23 cellular contexts compared by ENCODE assay signal in the genomic region with DNA sequence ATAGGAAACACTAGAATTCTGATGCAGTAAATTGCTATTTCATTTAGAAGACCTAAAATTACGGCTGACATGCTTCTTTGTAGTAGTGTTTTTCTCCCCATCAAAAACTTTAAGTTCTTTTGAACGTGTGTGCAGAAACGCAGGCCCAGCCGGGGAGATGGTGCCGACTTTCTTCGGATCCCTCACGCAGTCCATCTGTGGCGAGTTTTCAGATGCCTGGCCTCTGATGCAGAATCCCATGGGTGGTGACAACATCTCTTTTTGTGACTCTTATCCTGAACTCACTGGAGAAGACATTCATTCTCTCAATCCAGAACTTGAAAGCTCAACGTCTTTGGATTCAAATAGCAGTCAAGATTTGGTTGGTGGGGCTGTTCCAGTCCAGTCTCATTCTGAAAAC.
DNase-seq lines count a peak whose midpoint lies in the region; ATAC-seq and TF ChIP-seq lines count a peak whose summit lies in the region.
"Had no signal": no experiment of that assay in that cellular context is flagged by ENCODE, and none has a peak within 500 bp of the region (broad histone marks: within the 10 kb centered on the region; RNA-seq: fewer than 3 reads in every experiment).

No MANE protein-coding gene starts in this region.

- no peaks in the 10 kb centered on the region for H4K20me1 ChIP-seq in GM23248 (ENCODE audit: insufficient read depth)

- H3K79me2 ChIP-seq in GM23248 (ENCODE audit: insufficient read depth), result no peaks in the 10 kb centered on the region

- no peaks in the 10 kb centered on the region for H3K36me3 ChIP-seq in GM23248 (ENCODE audit: low read depth)

- H3K27me3 Mint-ChIP-seq in glutamatergic neuron (ENCODE audit: unreplicated experiment), result no peaks in the 10 kb centered on the region
- no peaks in the 10 kb centered on the region for H3K27me3 Mint-ChIP-seq in nephron progenitor cell (ENCODE audit: low read depth, poor library complexity)

- TF ChIP-seq CTCF in glutamatergic neuron (IDR thresholded peaks at IDR 0.05; ENCODE audit: partially characterized antibody, unreplicated experiment) (no peak), nephron progenitor cell (IDR thresholded peaks at IDR 0.05) (no peak)

- H3K27ac Mint-ChIP-seq in glutamatergic neuron (ENCODE audit: unreplicated experiment), result no peak overlapping the region
- H3K27ac Mint-ChIP-seq in nephron progenitor cell, result peak overlapping the region; percentile 63
- H3K27ac Mint-ChIP-seq: CD8-positive, alpha-beta T cell had no signal

- peaks cover 16% of the 10 kb centered on the region for H3F3A ChIP-seq in GM23248 (ENCODE audit: insufficient read depth)

- H3K36me3 Mint-ChIP-seq in glutamatergic neuron (ENCODE audit: unreplicated experiment) (peaks cover 3% of the 10 kb centered on the region), nephron progenitor cell (ENCODE audit: low read depth) (peaks cover 91% of the 10 kb centered on the region)
- H3K36me3 Mint-ChIP-seq: CD8-positive, alpha-beta T cell had no signal

- no peak overlapping the region for H3K4me2 ChIP-seq in GM23248 (ENCODE audit: unreplicated experiment)
- H3K4me2 ChIP-seq: PC-9, SK-N-SH had no signal

- peaks cover 26% of the 10 kb centered on the region for H3K4me1 ChIP-seq in GM23248 (ENCODE audit: insufficient read depth)

- no peaks in the 10 kb centered on the region for H3K9me2 ChIP-seq in GM23248 (ENCODE audit: insufficient read depth)
- H3K9me2 ChIP-seq: SK-N-SH had no signal

- H3K4me3 ChIP-seq in GM23248, result no peak overlapping the region
- H3K4me3 ChIP-seq: PC-9 had no signal

- H2AFZ ChIP-seq in GM23248, result no peak overlapping the region
- H2AFZ ChIP-seq: PC-9 had no signal

- H3K4me3 Mint-ChIP-seq in glutamatergic neuron (ENCODE audit: unreplicated experiment) (peak overlapping the region; percentile 43), nephron progenitor cell (no peak overlapping the region)
- H3K4me3 Mint-ChIP-seq: CD8-positive, alpha-beta T cell had no signal

- peaks cover 2% of the 10 kb centered on the region for H3K9me3 Mint-ChIP-seq in glutamatergic neuron (ENCODE audit: unreplicated experiment)
- H3K9me3 Mint-ChIP-seq in nephron progenitor cell, result peaks cover under 1% of the 10 kb centered on the region
- H3K9me3 Mint-ChIP-seq: CD8-positive, alpha-beta T cell had no signal

- no peak for ATAC-seq in HG02970 (IDR thresholded peaks at IDR 0.05; ENCODE audit: low FRiP score, unreplicated experiment)
- ATAC-seq in HG03196 (IDR thresholded peaks at IDR 0.05; ENCODE audit: unreplicated experiment), result no peak
- no peak for ATAC-seq in GM18498 (IDR thresholded peaks at IDR 0.05; ENCODE audit: unreplicated experiment)
- ATAC-seq: CD8-positive, alpha-beta T cell had no signal

- DNase-seq in AG20443 (ENCODE audit: low spot score), result peak; percentile 78
- DNase-seq in GM23248, result peak; percentile 23
- DNase-seq in glutamatergic neuron, result no peak
- DNase-seq in nephron progenitor cell, result no peak
- DNase-seq: AML-193; C1 segment of cervical spinal cord; Calu3; CD8-positive, alpha-beta T cell; DMS153; KBM-7; MM.1S; NCI-H1092; NCI-H1436; NCI-H187 treated with DMSO at 0.1 percent for 48 hours; NCI-H226; NCI-H748 treated with DMSO at 0.1 percent for 48 hours; PC-9; RPMI8226; SIG-M5; SK-N-SH had no signal

- no peak overlapping the region for H3K27ac ChIP-seq in GM23248
- H3K27ac ChIP-seq: PC-9 had no signal

- in situ Hi-C loops in GM23248 (cut with MboI), result no loop called here

- WGBS in GM23248 (ENCODE audit: low coverage in 1 of 2, low lambda C conversion rate in 2 of 2, missing lambda C conversion rate in 2 of 2), 2 experiments, result 77 to 81% methylated on average over 9 of the region's 9 CpGs

- no peaks in the 10 kb centered on the region for H3K9me3 ChIP-seq in GM23248 (ENCODE audit: low read depth)
- H3K9me3 ChIP-seq: SK-N-SH had no signal

- no peaks in the 10 kb centered on the region for H3K27me3 ChIP-seq in GM23248 (replicated peaks; ENCODE audit: insufficient read depth)

- H3K4me1 Mint-ChIP-seq in glutamatergic neuron (ENCODE audit: low read depth, unreplicated experiment) (peaks cover 48% of the 10 kb centered on the region), nephron progenitor cell (peaks cover 34% of the 10 kb centered on the region)

- H3K9ac ChIP-seq in GM23248, result no peak overlapping the region
- H3K9ac ChIP-seq: SK-N-SH had no signal

Comparison
In these comparisons a context has a peak if more than half of its experiments do, and no peak if none do; other contexts are left out.
1. DNase-seq: peak in AG20443 (single experiment) and GM23248 (single experiment); none in glutamatergic neuron (single experiment) and nephron progenitor cell (single experiment).